Comparison of ENCODE assay signal across 27 cellular contexts in genomic region chr2:24870891-24871705, GRCh38. TPM values are rescaled to one million over a fixed set of nuclear protein-coding genes. Genes with fewer than 3 reads are reported as not detected.
DNase-seq lines count a peak whose midpoint lies in the region; ATAC-seq and TF ChIP-seq lines count a peak whose summit lies in the region.
"Had no signal": no experiment of that assay in that cellular context is flagged by ENCODE, and none has a peak within 500 bp of the region (broad histone marks: within the 10 kb centered on the region; RNA-seq: fewer than 3 reads in every experiment).

No MANE protein-coding gene starts in this region.

- H3K4me2 ChIP-seq in fibroblast of lung (ENCODE audit: extremely low read depth, insufficient read depth, low read length) (no peak overlapping the region), parathyroid adenoma (ENCODE audit: low read length) (no peak overlapping the region)
- H3K4me2 ChIP-seq: smooth muscle cell had no signal

- TF ChIP-seq CTCF in fibroblast of lung (conservative IDR thresholded peaks at IDR 0.05 in 1 of 2, IDR thresholded peaks at IDR 0.05 in 1 of 2; ENCODE audit: low read depth in 1 of 2, low read length in 2 of 2) (no peak), parathyroid adenoma (IDR thresholded peaks at IDR 0.05) (no peak), uterus (IDR thresholded peaks at IDR 0.05) (no peak), GM13976 (IDR thresholded peaks at IDR 0.05; ENCODE audit: borderline replicate concordance, control extremely low read depth, extremely low read depth, insufficient read depth, missing control alignments) (no peak)

- H3K4me1 ChIP-seq in right cardiac atrium (ENCODE audit: control insufficient read depth, insufficient read depth, low read length) (peaks cover 3% of the 10 kb centered on the region), fibroblast of lung (ENCODE audit: control insufficient read depth, extremely low read depth, insufficient read depth, low read length) (peaks cover 21% of the 10 kb centered on the region), parathyroid adenoma (peaks cover 11% of the 10 kb centered on the region), uterus (no peaks in the 10 kb centered on the region)
- H3K4me1 ChIP-seq: BE2C had no signal

- H4K20me1 ChIP-seq in fibroblast of lung (ENCODE audit: control insufficient read depth, extremely low read depth, insufficient read depth, low read length), result no peaks in the 10 kb centered on the region

- intact Hi-C loops in right cardiac atrium (cut with DNase I) (no loop called here), cardiac septum (cut with DNase I) (no loop called here), uterus (cut with DNase I; ENCODE audit: low total_unique reads) (no loop called here)

- H3K36me3 ChIP-seq in fibroblast of lung (ENCODE audit: control insufficient read depth, insufficient read depth, low read length), result no peaks in the 10 kb centered on the region
- H3K36me3 ChIP-seq in parathyroid adenoma (ENCODE audit: control insufficient read depth, insufficient read depth, low read length), result no peaks in the 10 kb centered on the region
- no peaks in the 10 kb centered on the region for H3K36me3 ChIP-seq in uterus
- H3K36me3 ChIP-seq: upper lobe of left lung had no signal

- TF ChIP-seq POLR2A in uterus (IDR thresholded peaks at IDR 0.05), result no peak

- H2AFZ ChIP-seq in fibroblast of lung (ENCODE audit: low read length) (no peak overlapping the region), parathyroid adenoma (peak overlapping the region; percentile 78)

- no peaks in the 10 kb centered on the region for H3K9me3 ChIP-seq in right cardiac atrium (ENCODE audit: control insufficient read depth, low read length)
- H3K9me3 ChIP-seq in fibroblast of lung (ENCODE audit: control insufficient read depth, insufficient read depth, low read depth, low read length), result no peaks in the 10 kb centered on the region
- no peaks in the 10 kb centered on the region for H3K9me3 ChIP-seq in parathyroid adenoma (ENCODE audit: control insufficient read depth, low read length)
- H3K9me3 ChIP-seq in uterus, result no peaks in the 10 kb centered on the region
- H3K9me3 ChIP-seq: BE2C, body of pancreas, upper lobe of left lung had no signal

- WGBS in right cardiac atrium, result 83% methylated on average over 16 of the region's 16 CpGs

- in situ Hi-C loops in GM13976 (cut with MboI; ENCODE audit: low sequenced_read_pairs, unreplicated experiment), result no loop called here

- H3K9ac ChIP-seq in fibroblast of lung (ENCODE audit: insufficient read depth, low read length), result no peak overlapping the region
- H3K9ac ChIP-seq in parathyroid adenoma, result no peak overlapping the region

- H3K79me2 ChIP-seq in fibroblast of lung (ENCODE audit: control insufficient read depth, insufficient read depth, low read length) (no peaks in the 10 kb centered on the region), parathyroid adenoma (no peaks in the 10 kb centered on the region)

- H3K27me3 ChIP-seq in right cardiac atrium (ENCODE audit: control insufficient read depth, insufficient read depth) (no peaks in the 10 kb centered on the region), fibroblast of lung (ENCODE audit: control insufficient read depth, insufficient read depth, low read length) (no peaks in the 10 kb centered on the region), parathyroid adenoma (ENCODE audit: control insufficient read depth, insufficient read depth, low read length) (no peaks in the 10 kb centered on the region), uterus (no peaks in the 10 kb centered on the region)
- H3K27me3 ChIP-seq: BE2C, body of pancreas, upper lobe of left lung had no signal

- peak overlapping the region; percentile 16 for H3K27ac ChIP-seq in right cardiac atrium (ENCODE audit: low read length)
- H3K27ac ChIP-seq in fibroblast of lung (ENCODE audit: insufficient read depth, low read length), result peak overlapping the region; percentile 67
- H3K27ac ChIP-seq in parathyroid adenoma, result peak overlapping the region; percentile 59
- peak overlapping the region; percentile 15 to 48 for H3K27ac ChIP-seq in uterus
- H3K27ac ChIP-seq: body of pancreas had no signal

- H3K4me3 ChIP-seq in right cardiac atrium (ENCODE audit: low read length) (no peak overlapping the region), fibroblast of lung (replicated peaks in 1 of 4; ENCODE audit: control extremely low read depth in 1 of 4, insufficient read depth in 1 of 4, low read depth in 3 of 4, low read length in 4 of 4) (no peak overlapping the region), parathyroid adenoma (ENCODE audit: low read depth, low read length) (no peak overlapping the region), uterus (no peak overlapping the region)
- H3K4me3 ChIP-seq: body of pancreas, smooth muscle cell, upper lobe of left lung had no signal

- DNase-seq in right cardiac atrium, result no peak
- DNase-seq in cardiac septum (ENCODE audit: low spot score), result no peak
- DNase-seq in fibroblast of lung (ENCODE audit: low read depth in 2 of 2), result no peak
- DNase-seq in uterus, result no peak
- DNase-seq in stimulated activated CD4-positive, alpha-beta T cell treated with anti-CD3 and anti-CD28 coated beads, Interleukin-15, amount 100 ng/mL, for 24 hours, result no peak
- DNase-seq in left lobe of liver (ENCODE audit: low spot score), result no peak
- DNase-seq in GM13976 (ENCODE audit: low spot score), result no peak
- DNase-seq: activated B cell treated with CpG ODN at 0.5 μM for 24 hours; activated CD4-positive, alpha-beta memory T cell treated with anti-CD3 and anti-CD28 coated beads for 36 hours; activated gamma-delta T cell; activated naive CD8-positive, alpha-beta T cell treated with anti-CD3 and anti-CD28 coated beads, Interleukin-2, amount 50 U/mL, for 24 hours; BE2C; body of pancreas; cortex of kidney; GF-D8; HCEC 1CT; hypothalamus; KG1; naive B cell; NCI-H1694 treated with DMSO at 0.1 percent for 48 hours; NCI-H69; RPMI8226; stimulated activated CD4-positive, alpha-beta T cell treated with anti-CD3 and anti-CD28 coated beads, Interleukin-2, amount 100 ng/mL, for 48 hours; stimulated activated naive CD4-positive, alpha-beta T cell; upper lobe of left lung had no signal

- ATAC-seq in right cardiac atrium, result no peak
- ATAC-seq in left lobe of liver, result no peak
- ATAC-seq: activated naive CD8-positive, alpha-beta T cell treated with anti-CD3 and anti-CD28 coated beads, Interleukin-2, amount 50 U/mL, for 24 hours had no signal

RNA-seq across cellular contexts. Expression of gene ADCY3, which starts 48.9 kb away (rescaled TPM):
- 10 to 100 TPM; 11.7 to 30.4 (median 17.4) TPM for total RNA-seq in right cardiac atrium
- polyA plus RNA-seq in right cardiac atrium, result 17.1 TPM
- 15.4 TPM for total RNA-seq in cardiac septum
- 33.0 and 33.4 TPM in 2 replicates for total RNA-seq in fibroblast of lung
- 48.4 and 90.2 TPM in 2 replicates for polyA plus RNA-seq in fibroblast of lung
- 40.2 and 87.4 TPM in 2 replicates for polyA plus RNA-seq in fibroblast of lung (2012)
- 235 and 386 TPM in 2 replicates for polyA minus RNA-seq in fibroblast of lung (ENCODE audit: low replicate concordance)
- 100 to 1,000 TPM in 1 of 4 donors, 10 to 100 TPM in 3; 37.9 to 104 (median 51.7) TPM for total RNA-seq in uterus
- 4.2 TPM for total RNA-seq in left lobe of liver

Comparison
In these comparisons a context has a peak if more than half of its experiments do, and no peak if none do; other contexts are left out.
1. H3K27ac ChIP-seq: peak in every context shown above with its lines; median percentile 67 in fibroblast of lung; 59 in parathyroid adenoma; 32 in uterus; 16 in right cardiac atrium.